Comparison of ENCODE assay signal across 9 cellular contexts in genomic region chr4:184983660-184984356, GRCh38. TPM values are rescaled to one million over a fixed set of nuclear protein-coding genes. Genes with fewer than 3 reads are reported as not detected.
DNase-seq lines count a peak whose midpoint lies in the region; ATAC-seq and TF ChIP-seq lines count a peak whose summit lies in the region.
"Had no signal": no experiment of that assay in that cellular context is flagged by ENCODE, and none has a peak within 500 bp of the region (broad histone marks: within the 10 kb centered on the region; RNA-seq: fewer than 3 reads in every experiment).

No MANE protein-coding gene starts in this region.

- H3K36me3 Mint-ChIP-seq in activated CD8-positive, alpha-beta T cell treated with anti-CD3 and anti-CD28 coated beads, Interleukin-2, amount 10 ng/mL, durations not matched to agents 7 days and 5 days (ENCODE audit: low read depth): no peaks in the 10 kb centered on the region
- H3K36me3 Mint-ChIP-seq in type B pancreatic cell: no peaks in the 10 kb centered on the region

- H3K9me3 ChIP-seq in esophagus muscularis mucosa (no peaks in the 10 kb centered on the region), neutrophil (no peaks in the 10 kb centered on the region)

- H3K4me3 ChIP-seq in esophagus muscularis mucosa (no peak overlapping the region), neutrophil (ENCODE audit: low read depth in 1 of 2, low read length in 1 of 2) (peak overlapping the region; percentile 3 to 13)

- H3K36me3 ChIP-seq in esophagus muscularis mucosa (no peaks in the 10 kb centered on the region), neutrophil (no peaks in the 10 kb centered on the region)

- TF ChIP-seq EP300 in esophagus muscularis mucosa (IDR thresholded peaks at IDR 0.05): no peak

- peaks cover 9% of the 10 kb centered on the region for H3K27me3 Mint-ChIP-seq in activated CD8-positive, alpha-beta T cell treated with anti-CD3 and anti-CD28 coated beads, Interleukin-2, amount 10 ng/mL, durations not matched to agents 7 days and 5 days (ENCODE audit: low read depth)
- peaks cover 5% of the 10 kb centered on the region for H3K27me3 Mint-ChIP-seq in type B pancreatic cell

- POLR2A ChIA-PET in activated CD8-positive, alpha-beta T cell treated with anti-CD3 and anti-CD28 coated beads, Interleukin-2, amount 10 ng/mL, durations not matched to agents 7 days and 5 days (lab: Charles Lee): no interaction called here

- 44% methylated on average over 21 of the region's 21 CpGs for WGBS in esophagus muscularis mucosa

- H3K27ac ChIP-seq in esophagus muscularis mucosa (replicated peaks in 1 of 4) (no peak overlapping the region), neutrophil (no peak overlapping the region)

- TF ChIP-seq CTCF in esophagus muscularis mucosa (IDR thresholded peaks at IDR 0.05) (peak in 2 of 3 experiments; percentile 9 to 54), neutrophil (IDR thresholded peaks at IDR 0.05) (no peak), type B pancreatic cell (conservative IDR thresholded peaks at IDR 0.05) (peak; percentile 49)

- intact Hi-C loops in esophagus muscularis mucosa (cut with DNase I): loop anchor here (2.0 kb wide), 1 partner anchor 237 kb away; no protein-coding TSS in a partner anchor

- no peaks in the 10 kb centered on the region for H3K4me1 Mint-ChIP-seq in activated CD8-positive, alpha-beta T cell treated with anti-CD3 and anti-CD28 coated beads, Interleukin-2, amount 10 ng/mL, durations not matched to agents 7 days and 5 days (ENCODE audit: low read depth)
- H3K4me1 Mint-ChIP-seq in type B pancreatic cell (ENCODE audit: unreplicated experiment): no peaks in the 10 kb centered on the region

- H3K4me1 ChIP-seq in esophagus muscularis mucosa: peaks cover 4 to 8% (median 7%) of the 10 kb centered on the region in 4 donors
- peaks cover 18 to 31% of the 10 kb centered on the region in 2 experiments for H3K4me1 ChIP-seq in neutrophil (ENCODE audit: control insufficient read depth in 1 of 2, insufficient read depth in 1 of 2, low read depth in 1 of 2, low read length in 1 of 2)

- CTCF ChIA-PET in activated CD8-positive, alpha-beta T cell treated with anti-CD3 and anti-CD28 coated beads, Interleukin-2, amount 10 ng/mL, durations not matched to agents 7 days and 5 days (lab: Charles Lee): interaction anchor here (1.2 to 3.0 kb wide), 3 partner anchors 238 to 720 kb away, joined by 3 to 14 read pairs (median 4); no protein-coding TSS in a partner anchor

- no peak overlapping the region for H3K27ac Mint-ChIP-seq in activated CD8-positive, alpha-beta T cell treated with anti-CD3 and anti-CD28 coated beads, Interleukin-2, amount 10 ng/mL, durations not matched to agents 7 days and 5 days
- H3K27ac Mint-ChIP-seq in type B pancreatic cell: no peak overlapping the region

- H3K4me3 Mint-ChIP-seq in activated CD8-positive, alpha-beta T cell treated with anti-CD3 and anti-CD28 coated beads, Interleukin-2, amount 10 ng/mL, durations not matched to agents 7 days and 5 days: no peak overlapping the region
- H3K4me3 Mint-ChIP-seq in type B pancreatic cell: no peak overlapping the region

- peaks cover 0 to 19% (median 0%) of the 10 kb centered on the region in 4 donors for H3K27me3 ChIP-seq in esophagus muscularis mucosa
- no peaks in the 10 kb centered on the region for H3K27me3 ChIP-seq in neutrophil

- ATAC-seq in GM18858 (IDR thresholded peaks at IDR 0.05; ENCODE audit: unreplicated experiment) (peak; percentile 75), HG03139 (IDR thresholded peaks at IDR 0.05; ENCODE audit: unreplicated experiment) (peak; percentile 70)
- peak; percentile 73 for ATAC-seq in activated CD8-positive, alpha-beta T cell treated with anti-CD3 and anti-CD28 coated beads, Interleukin-2, amount 10 ng/mL, durations not matched to agents 7 days and 5 days

- DNase-seq in AG08396 (ENCODE audit: low spot score): peak; percentile 66
- DNase-seq in NCI-H524 (lab: John Stamatoyannopoulos, UW): peak; percentile 74 to 78
- peak; percentile 59 for DNase-seq in activated CD8-positive, alpha-beta T cell treated with anti-CD3 and anti-CD28 coated beads, Interleukin-2, amount 10 ng/mL, durations not matched to agents 7 days and 5 days
- DNase-seq in esophagus muscularis mucosa (ENCODE audit: extremely low spot score): no peak
- DNase-seq in type B pancreatic cell (ENCODE audit: extremely low spot score, unreplicated experiment): no peak

- no peak for TF ChIP-seq POLR2A in esophagus muscularis mucosa (IDR thresholded peaks at IDR 0.05; ENCODE audit: low read depth)

- no peaks in the 10 kb centered on the region for H3K9me3 Mint-ChIP-seq in activated CD8-positive, alpha-beta T cell treated with anti-CD3 and anti-CD28 coated beads, Interleukin-2, amount 10 ng/mL, durations not matched to agents 7 days and 5 days (ENCODE audit: insufficient read depth)
- no peaks in the 10 kb centered on the region for H3K9me3 Mint-ChIP-seq in type B pancreatic cell

RNA-seq across cellular contexts. Expression of gene HELT, which starts 34.5 kb away (rescaled TPM):
- total RNA-seq in activated CD8-positive, alpha-beta T cell treated with anti-CD3 and anti-CD28 coated beads, Interleukin-2, amount 10 ng/mL, durations not matched to agents 7 days and 5 days: not detected
- total RNA-seq in esophagus muscularis mucosa: not detected
- 0.36 TPM in 1 of 2 replicates, not detected in the other for total RNA-seq in type B pancreatic cell (ENCODE audit: low replicate concordance)
- total RNA-seq: temporal lobe had no signal

Comparison
In these comparisons a context has a peak if more than half of its experiments do, and no peak if none do; other contexts are left out.
1. DNase-seq: peak in AG08396 (single experiment), NCI-H524 (2 of 2) and activated CD8-positive, alpha-beta T cell treated with anti-CD3 and anti-CD28 coated beads, Interleukin-2, amount 10 ng/mL, durations not matched to agents 7 days and 5 days (single experiment); none in esophagus muscularis mucosa (single experiment) and type B pancreatic cell (single experiment).
2. H3K4me3 ChIP-seq: peak in neutrophil (2 of 2); none in esophagus muscularis mucosa (0 of 4).
3. Peak in every context shown above with its lines, with median percentiles within 50 percentile points of each other: ATAC-seq.